Comparison of ENCODE assay signal across 11 cellular contexts in the genomic region with DNA sequence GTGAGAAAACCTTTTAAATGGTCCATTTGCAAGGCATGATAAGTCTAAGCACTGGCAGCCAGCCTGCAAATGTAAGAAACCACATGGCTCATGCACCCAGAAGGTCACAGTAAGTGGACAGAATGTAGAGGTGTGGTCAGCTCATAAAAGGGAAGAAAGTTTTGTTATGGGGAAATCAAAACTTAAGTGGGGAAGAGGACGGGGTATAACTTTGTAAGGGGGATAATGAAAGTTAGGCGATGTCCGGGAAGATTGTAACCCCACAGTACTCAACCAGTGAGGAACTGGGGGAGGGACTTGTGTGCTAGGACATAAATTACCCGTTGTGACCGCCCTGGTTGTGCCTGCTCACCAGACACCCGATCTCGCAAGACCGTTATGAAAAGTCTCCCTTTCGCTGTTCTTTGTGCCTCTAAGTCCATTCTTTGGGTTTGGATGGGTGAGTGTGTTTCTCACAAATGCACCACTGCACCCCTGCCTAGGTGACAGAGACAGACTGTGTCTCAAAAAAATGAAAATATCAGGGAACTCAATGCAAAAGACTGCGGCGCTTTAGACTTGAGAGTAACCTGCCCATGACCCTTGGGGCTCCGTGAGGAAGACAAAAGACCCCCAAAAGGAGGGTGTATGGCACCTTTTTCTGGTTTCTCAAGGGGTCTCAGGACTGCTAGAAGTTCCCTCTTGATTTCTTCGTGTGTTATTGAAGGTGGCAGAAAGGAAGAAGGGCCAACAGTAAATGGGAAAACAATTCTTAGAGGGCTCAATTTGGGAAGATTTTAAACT. TPM values are rescaled to one million over a fixed set of nuclear protein-coding genes. Genes with fewer than 3 reads are reported as not detected.
DNase-seq lines count a peak whose midpoint lies in the region; ATAC-seq and TF ChIP-seq lines count a peak whose summit lies in the region.
"Had no signal": no experiment of that assay in that cellular context is flagged by ENCODE, and none has a peak within 500 bp of the region (broad histone marks: within the 10 kb centered on the region; RNA-seq: fewer than 3 reads in every experiment).

No MANE protein-coding gene starts in this region.

- intact Hi-C loops in stomach (cut with DNase I; ENCODE audit: low total_unique reads) = no loop called here

- H3K36me3 ChIP-seq in Loucy (ENCODE audit: insufficient read depth, low read length) = no peaks in the 10 kb centered on the region
- H3K36me3 ChIP-seq in adipocyte (ENCODE audit: control insufficient read depth, insufficient read depth, low read length, severe bottlenecking) = no peaks in the 10 kb centered on the region
- H3K36me3 ChIP-seq in lung (ENCODE audit: control insufficient read depth in 2 of 2, insufficient read depth in 2 of 2, low read length in 2 of 2) = no peaks in the 10 kb centered on the region
- no peaks in the 10 kb centered on the region for H3K36me3 ChIP-seq in stomach

- WGBS in lung, 2 donors = 55 to 67% methylated on average over 13 of the region's 13 CpGs
- WGBS in stomach, 5 donors = 63 to 73% (median 65%) methylated on average over 13 of the region's 13 CpGs

- no peaks in the 10 kb centered on the region for H3K79me2 ChIP-seq in Loucy (ENCODE audit: insufficient read depth, low read length)

- H3K27ac ChIP-seq in lung (ENCODE audit: low read depth in 1 of 2, low read length in 1 of 2) (peak overlapping the region; percentile 36 to 70), stomach (peak overlapping the region; percentile 30 to 79 (median 63))

- no peaks in the 10 kb centered on the region for H3K9me2 ChIP-seq in Loucy (replicated peaks; ENCODE audit: low read depth, low read length)

- H3K27me3 ChIP-seq in Loucy (ENCODE audit: insufficient read depth, low read length, poor library complexity, severe bottlenecking) (no peaks in the 10 kb centered on the region), adipocyte (replicated peaks; ENCODE audit: control insufficient read depth, insufficient read depth, low read length) (no peaks in the 10 kb centered on the region), lung (ENCODE audit: control insufficient read depth, insufficient read depth) (no peaks in the 10 kb centered on the region), stomach (peaks cover 0 to 33% (median 7%) of the 10 kb centered on the region in 3 donors)

- no peaks in the 10 kb centered on the region for H3F3A ChIP-seq in Loucy (ENCODE audit: low read depth)

- H3K4me1 ChIP-seq in Loucy (ENCODE audit: insufficient read depth, low read length, poor library complexity, severe bottlenecking) (no peaks in the 10 kb centered on the region), adipocyte (ENCODE audit: control insufficient read depth, insufficient read depth, low read length) (peaks cover 56% of the 10 kb centered on the region), lung (ENCODE audit: control insufficient read depth in 2 of 2, insufficient read depth in 2 of 2, low read length in 2 of 2) (peaks cover 0 to 3% of the 10 kb centered on the region in 2 donors), stomach (peaks cover 6 to 10% (median 7%) of the 10 kb centered on the region in 4 donors)

- H3K9me3 ChIP-seq in Loucy (ENCODE audit: insufficient read depth, low read depth, low read length) = peaks cover 7% of the 10 kb centered on the region; the same call in 1 of the 2 replicates
- no peaks in the 10 kb centered on the region for H3K9me3 ChIP-seq in adipocyte (ENCODE audit: control insufficient read depth, low read length)
- peaks cover 0 to 3% of the 10 kb centered on the region in 2 donors for H3K9me3 ChIP-seq in lung (ENCODE audit: control insufficient read depth in 2 of 2, insufficient read depth in 1 of 2, low read length in 1 of 2)
- no peaks in the 10 kb centered on the region for H3K9me3 ChIP-seq in stomach

- H3K4me2 ChIP-seq in Loucy (ENCODE audit: low read depth, low read length, poor library complexity, severe bottlenecking) = peak overlapping the region; percentile 47

- no peak for TF ChIP-seq POLR2A in stomach (IDR thresholded peaks at IDR 0.05)

- H3K9ac ChIP-seq in Loucy (ENCODE audit: low read depth, low read length, poor library complexity, severe bottlenecking) (peak overlapping the region; percentile 32), adipocyte (ENCODE audit: low read length) (peak overlapping the region; percentile 38)

- no peak for TF ChIP-seq EP300 in stomach (IDR thresholded peaks at IDR 0.05)

- ATAC-seq in lung (ENCODE audit: insufficient read depth, low FRiP score) (peak; percentile 25), GM21526 (IDR thresholded peaks at IDR 0.05; ENCODE audit: low FRiP score, unreplicated experiment) (no peak), HG03521 (IDR thresholded peaks at IDR 0.05; ENCODE audit: unreplicated experiment) (no peak)
- ATAC-seq: effector memory CD8-positive, alpha-beta T cell had no signal

- peak overlapping the region; percentile 57 for H2AFZ ChIP-seq in Loucy (ENCODE audit: low read length)

- peak overlapping the region; percentile 41 for H3K4me3 ChIP-seq in Loucy (ENCODE audit: low read length, poor library complexity, severe bottlenecking)
- H3K4me3 ChIP-seq in adipocyte (ENCODE audit: low read length) = peak overlapping the region; percentile 30
- no peak overlapping the region for H3K4me3 ChIP-seq in lung
- H3K4me3 ChIP-seq in stomach = peak overlapping the region in 2 of 4 donors; percentile 1 to 19

- H4K20me1 ChIP-seq in Loucy (ENCODE audit: insufficient read depth, low read length, poor library complexity, severe bottlenecking) = no peaks in the 10 kb centered on the region

- DNase-seq in adipocyte (ENCODE audit: low read depth) (no peak), lung (ENCODE audit: low spot score) (no peak), stomach (no peak), DMS53 (lab: John Stamatoyannopoulos, UW) (no peak)
- no peak for DNase-seq in stimulated activated CD4-positive, alpha-beta T cell treated with anti-CD3 and anti-CD28 coated beads, Interleukin-4, amount 100 ng/mL, for 24 hours
- DNase-seq: effector memory CD8-positive, alpha-beta T cell; occipital lobe; SHP77 treated with DMSO at 0.1 percent for 48 hours had no signal

- TF ChIP-seq CTCF in Loucy (conservative IDR thresholded peaks at IDR 0.05; ENCODE audit: low read length) (no peak), lung (IDR thresholded peaks at IDR 0.05; ENCODE audit: control extremely low read depth, extremely low read depth) (no peak), stomach (IDR thresholded peaks at IDR 0.05) (no peak)

RNA-seq across cellular contexts. Expression of a gene that starts 28.6 kb away (rescaled TPM):
- total RNA-seq in lung (10 to 100 TPM; 21.9 to 43.4 TPM), stomach (10 to 100 TPM in 4 of 5 donors, 1 to 10 TPM in 1; 7.6 to 25.8 (median 14.5) TPM)
- polyA plus RNA-seq in lung (1 to 10 TPM; 8.2 to 9.2 TPM), stomach (1 to 10 TPM; 5.8 to 9.8 (median 8.7) TPM)

RNA-seq across cellular contexts. Expression of a gene that starts 55.7 kb away (rescaled TPM):
- total RNA-seq in lung (1 to 10 TPM; 4.6 to 6.7 TPM), stomach (1 to 10 TPM in 3 of 5 donors, under 1 TPM in 1, not detected in 1; under 0.01 to 5.5 (median 3.5) TPM)
- polyA plus RNA-seq in lung (10 to 100 TPM in 1 of 2 donors, 1 to 10 TPM in 1; 1.3 to 27.9 TPM), stomach (1 to 10 TPM in 1 of 3 donors, under 1 TPM in 2; 0.20 to 2.3 (median 0.61) TPM)
